In genomic region chr3:110946810-110947209, GRCh38 we compare ENCODE assay signal across 29 cellular contexts.
"Had no signal": no experiment of that assay in that cellular context is flagged by ENCODE, and none has a peak within 500 bp of the region (broad histone marks: within the 10 kb centered on the region; RNA-seq: fewer than 3 reads in every experiment).

No MANE protein-coding gene starts in this region.

- DNase-seq: activated CD4-positive, alpha-beta memory T cell treated with anti-CD3 and anti-CD28 coated beads for 36 hours; activated CD4-positive, alpha-beta T cell treated with anti-CD3 and anti-CD28 coated beads, Interleukin-2, amount 10 ng/mL, durations not matched to agents 24 days and 14 days; activated CD4-positive, CD25-positive, alpha-beta regulatory T cell treated with anti-CD3 and anti-CD28 coated beads, Interleukin-2, amount 50 U/mL, for 72 hours; activated CD8-positive, alpha-beta memory T cell treated with anti-CD3 and anti-CD28 coated beads, Interleukin-2, amount 50 U/mL, for 4 hours; activated gamma-delta T cell; activated naive CD4-positive, alpha-beta T cell treated with anti-CD3 and anti-CD28 coated beads, Interleukin-2, amount 10 ng/mL, durations not matched to agents 7 days and 5 days; activated T-cell treated with anti-CD3 and anti-CD28 coated beads, Interleukin-2, amount 50 U/mL, for 24 hours; amniotic stem cell; central memory CD4-positive, alpha-beta T cell; effector CD8-positive, alpha-beta T cell; esophagus squamous epithelium; left cardiac atrium; midbrain; naive thymus-derived CD4-positive, alpha-beta T cell; psoas muscle; stimulated activated CD4-positive, alpha-beta T cell treated with anti-CD3 and anti-CD28 coated beads, Interleukin-15, amount 100 ng/mL, for 24 hours; stimulated activated naive CD4-positive, alpha-beta T cell treated with Interleukin-2 at 50 U/mL for 16 hours; T-helper 17 cell; T1000; testis; transverse colon had no signal

- H2AFZ ChIP-seq: parathyroid adenoma had no signal

- H3K79me2 ChIP-seq: parathyroid adenoma had no signal

- ATAC-seq: left cardiac atrium; naive thymus-derived CD4-positive, alpha-beta T cell; psoas muscle; T-helper 17 cell had no signal

- FAIRE-seq: astrocyte, colon, endometrium, frontal cortex, keratinocyte had no signal

- H3K27ac ChIP-seq: breast epithelium, epithelial cell of prostate, esophagus squamous epithelium, parathyroid adenoma, psoas muscle, testis, transverse colon had no signal

- H3K36me3 ChIP-seq: breast epithelium, esophagus squamous epithelium, transverse colon had no signal

- H3K4me3 ChIP-seq: breast epithelium, esophagus squamous epithelium, psoas muscle, testis, transverse colon had no signal

- H3K27me3 ChIP-seq: breast epithelium, esophagus squamous epithelium, testis, transverse colon had no signal

- H3K9me3 ChIP-seq: testis had no signal

- H3K9ac ChIP-seq: parathyroid adenoma had no signal

- H3K4me1 ChIP-seq: breast epithelium, esophagus squamous epithelium, parathyroid adenoma, psoas muscle, testis, transverse colon had no signal
